In genomic region chr20:32823737-32824588, GRCh38 we compare ENCODE assay signal across 13 cellular contexts. TPM values are rescaled to one million over a fixed set of nuclear protein-coding genes. Genes with fewer than 3 reads are reported as not detected.
DNase-seq lines count a peak whose midpoint lies in the region; ATAC-seq, FAIRE-seq and TF ChIP-seq lines count a peak whose summit lies in the region.
"Had no signal": no experiment of that assay in that cellular context is flagged by ENCODE, and none has a peak within 500 bp of the region (broad histone marks: within the 10 kb centered on the region; RNA-seq: fewer than 3 reads in every experiment).

No MANE protein-coding gene starts in this region.

- TF ChIP-seq EP300 in GM12878 (IDR thresholded peaks at IDR 0.05; ENCODE audit: borderline replicate concordance in 1 of 2, control insufficient read depth in 1 of 2, low read depth in 2 of 2, low read length in 2 of 2), result no peak

- no peaks in the 10 kb centered on the region for H3K27me3 Mint-ChIP-seq in CD4-positive, CD25-positive, alpha-beta regulatory T cell
- H3K27me3 Mint-ChIP-seq in HFFc6 (ENCODE audit: insufficient read depth), result no peaks in the 10 kb centered on the region; the same call in 1 of the 2 replicates
- no peaks in the 10 kb centered on the region for H3K27me3 Mint-ChIP-seq in naive thymus-derived CD8-positive, alpha-beta T cell
- H3K27me3 Mint-ChIP-seq: activated B cell treated with CpG ODN at 0.5 μM for 24 hours had no signal

- SMC1A ChIA-PET in GM12878 (lab: Charles Lee; ENCODE audit: uncharacterized antibody, unreplicated experiment), result interaction anchor here (0.6 to 1.0 kb wide), 3 partner anchors 10 to 34 kb away, joined by 3 read pairs; no protein-coding TSS in a partner anchor

- H3K4me3 ChIP-seq in CD4-positive, CD25-positive, alpha-beta regulatory T cell (ENCODE audit: low read depth, low read length), result peak overlapping the region; percentile 4
- H3K4me3 ChIP-seq in GM12878, result no peak overlapping the region
- H3K4me3 ChIP-seq: tibial artery had no signal

- peaks cover 27 to 71% (median 58%) of the 10 kb centered on the region in 4 donors for H3K4me1 Mint-ChIP-seq in CD4-positive, CD25-positive, alpha-beta regulatory T cell
- peaks cover 61% of the 10 kb centered on the region for H3K4me1 Mint-ChIP-seq in HFFc6 (ENCODE audit: low read depth)
- H3K4me1 Mint-ChIP-seq in naive thymus-derived CD8-positive, alpha-beta T cell, result peaks cover 31 to 77% (median 63%) of the 10 kb centered on the region in 4 donors

- no TSS peak for BruUV-seq in GM12878 (replicated peaks; lab: Mats Ljungman, UMichigan)

- POLR2A ChIA-PET in GM12878 (lab: Charles Lee), result no interaction called here
- POLR2A ChIA-PET in naive thymus-derived CD8-positive, alpha-beta T cell (lab: Charles Lee), result interaction anchor here (0.6 to 0.8 kb wide), 2 partner anchors 8 to 11 kb away, joined by 4 to 7 read pairs; no protein-coding TSS in a partner anchor

- H4K20me1 ChIP-seq in GM12878 (ENCODE audit: control insufficient read depth, insufficient read depth), result peaks cover 10% of the 10 kb centered on the region

- in situ Hi-C loops in GM12878 (cut with MboI), result no loop called here

- ATAC-seq in CD4-positive, CD25-positive, alpha-beta regulatory T cell (ENCODE audit: low read depth in 2 of 2), result no peak
- ATAC-seq in GM12878 (no peak), HG03442 (IDR thresholded peaks at IDR 0.05; ENCODE audit: unreplicated experiment) (no peak), GM21390 (IDR thresholded peaks at IDR 0.05; ENCODE audit: unreplicated experiment) (no peak), HG02884 (IDR thresholded peaks at IDR 0.05; ENCODE audit: unreplicated experiment) (no peak)
- no peak for ATAC-seq in naive thymus-derived CD8-positive, alpha-beta T cell

- peaks cover 68% of the 10 kb centered on the region for H3K79me2 ChIP-seq in GM12878 (ENCODE audit: control insufficient read depth, insufficient read depth, low read length)

- TF ChIP-seq RAD21 in GM12878 (IDR thresholded peaks at IDR 0.05; ENCODE audit: insufficient read depth, low read depth, low read length), result no peak

- no peaks in the 10 kb centered on the region for H3K9me3 ChIP-seq in CD4-positive, CD25-positive, alpha-beta regulatory T cell (ENCODE audit: control insufficient read depth in 2 of 2, low read length in 2 of 2)
- no peaks in the 10 kb centered on the region for H3K9me3 ChIP-seq in GM12878 (replicated peaks; ENCODE audit: control insufficient read depth, insufficient read depth, low read length)
- H3K9me3 ChIP-seq: tibial artery had no signal

- peak overlapping the region; percentile 43 for H3K4me2 ChIP-seq in GM12878 (ENCODE audit: control insufficient read depth, insufficient read depth)

- CTCF ChIA-PET in GM12878 (lab: Yijun Ruan, JAX), result no interaction called here

- H3K27me3 ChIP-seq in CD4-positive, CD25-positive, alpha-beta regulatory T cell (ENCODE audit: control insufficient read depth, insufficient read depth, low read length), result no peaks in the 10 kb centered on the region
- no peaks in the 10 kb centered on the region for H3K27me3 ChIP-seq in GM12878 (replicated peaks in 1 of 2; ENCODE audit: control insufficient read depth in 2 of 2, insufficient read depth in 2 of 2, low read length in 1 of 2)
- H3K27me3 ChIP-seq: tibial artery had no signal

- no peak for TF ChIP-seq POLR2A in GM12878 (IDR thresholded peaks at IDR 0.05; ENCODE audit: low read depth, low read length)

- H3K36me3 Mint-ChIP-seq in CD4-positive, CD25-positive, alpha-beta regulatory T cell, result peaks cover 30% of the 10 kb centered on the region
- peaks cover 15% of the 10 kb centered on the region; the same call in 1 of the 2 replicates for H3K36me3 Mint-ChIP-seq in HFFc6 (ENCODE audit: low read depth)
- peaks cover 0 to 48% (median 6%) of the 10 kb centered on the region in 3 donors for H3K36me3 Mint-ChIP-seq in naive thymus-derived CD8-positive, alpha-beta T cell

- peaks cover 53% of the 10 kb centered on the region for H3K4me1 ChIP-seq in CD4-positive, CD25-positive, alpha-beta regulatory T cell (ENCODE audit: control insufficient read depth, insufficient read depth, low read length, poor library complexity, severe bottlenecking)
- peaks cover 6% of the 10 kb centered on the region for H3K4me1 ChIP-seq in GM12878 (ENCODE audit: control insufficient read depth, insufficient read depth, low read length)

- DNase-seq in CD4-positive, CD25-positive, alpha-beta regulatory T cell, result no peak
- no peak for DNase-seq in HFFc6
- no peak for DNase-seq in GM12878 (ENCODE audit: low read depth, low spot score)
- DNase-seq in naive thymus-derived CD8-positive, alpha-beta T cell, result no peak
- DNase-seq in substantia nigra (lab: John Stamatoyannopoulos, UW), result no peak
- DNase-seq: activated B cell treated with CpG ODN at 0.5 μM for 24 hours, NCI-H446 treated with DMSO at 0.1 percent for 48 hours had no signal

- H3K9me3 Mint-ChIP-seq in CD4-positive, CD25-positive, alpha-beta regulatory T cell, result no peaks in the 10 kb centered on the region
- H3K9me3 Mint-ChIP-seq in HFFc6, result no peaks in the 10 kb centered on the region
- H3K9me3 Mint-ChIP-seq in naive thymus-derived CD8-positive, alpha-beta T cell, result no peaks in the 10 kb centered on the region
- H3K9me3 Mint-ChIP-seq: activated B cell treated with CpG ODN at 0.5 μM for 24 hours had no signal

- intact Hi-C loops in GM12878 (cut with micrococcal nuclease; ENCODE audit: unreplicated experiment), result no loop called here

- 68% methylated on average over 7 of the region's 7 CpGs for WGBS in GM12878 (ENCODE audit: insufficient coverage, insufficient replicate concordance, low lambda C conversion rate, missing lambda C conversion rate)

- H3K4me3 Mint-ChIP-seq in CD4-positive, CD25-positive, alpha-beta regulatory T cell, result peak overlapping the region; percentile 0 to 97 (median 72)
- peak overlapping the region; percentile 93 for H3K4me3 Mint-ChIP-seq in HFFc6
- H3K4me3 Mint-ChIP-seq in naive thymus-derived CD8-positive, alpha-beta T cell, result peak overlapping the region in 8 of 10 donors; percentile 5 to 91 (median 56)
- H3K4me3 Mint-ChIP-seq: activated B cell treated with CpG ODN at 0.5 μM for 24 hours had no signal

- H3K9ac ChIP-seq in GM12878 (ENCODE audit: control insufficient read depth, insufficient read depth, low read length), result no peak overlapping the region

- TF ChIP-seq CTCF in HFFc6 (IDR thresholded peaks at IDR 0.05) (no peak), GM12878 (IDR thresholded peaks at IDR 0.05 in 2 of 3, conservative IDR thresholded peaks at IDR 0.05 in 1 of 3; ENCODE audit: control insufficient read depth in 2 of 3, extremely low read depth in 1 of 3, insufficient read depth in 1 of 3, low read depth in 3 of 3, low read length in 3 of 3) (no peak)

- H3K27ac ChIP-seq in CD4-positive, CD25-positive, alpha-beta regulatory T cell (ENCODE audit: insufficient read depth, low read length, poor library complexity, severe bottlenecking), result no peak overlapping the region
- no peak overlapping the region for H3K27ac ChIP-seq in GM12878 (ENCODE audit: control insufficient read depth, insufficient read depth)
- H3K27ac ChIP-seq in substantia nigra (ENCODE audit: low read depth, low read length, poor library complexity, severe bottlenecking), result no peak overlapping the region
- H3K27ac ChIP-seq: tibial artery had no signal

- RAD21 ChIA-PET in GM12878 (lab: Charles Lee; ENCODE audit: unreplicated experiment), result no interaction called here

- peaks cover 27% of the 10 kb centered on the region for H3K36me3 ChIP-seq in CD4-positive, CD25-positive, alpha-beta regulatory T cell (ENCODE audit: control insufficient read depth, insufficient read depth, low read length)
- H3K36me3 ChIP-seq in GM12878 (ENCODE audit: control insufficient read depth in 2 of 2, insufficient read depth in 2 of 2, low read length in 1 of 2), result peaks cover 0 to 20% of the 10 kb centered on the region in 2 experiments; a peak in 3 of 4 replicates

- no peak for FAIRE-seq in GM12878 (lab: Jason Lieb, UNC)
- FAIRE-seq: colon, islet of Langerhans had no signal

- H3K27ac Mint-ChIP-seq in CD4-positive, CD25-positive, alpha-beta regulatory T cell, result peak overlapping the region; percentile 27 to 78 (median 76)
- peak overlapping the region; percentile 92 for H3K27ac Mint-ChIP-seq in HFFc6
- peak overlapping the region; percentile 0 to 98 (median 88) for H3K27ac Mint-ChIP-seq in naive thymus-derived CD8-positive, alpha-beta T cell

- no peak overlapping the region for H2AFZ ChIP-seq in GM12878 (ENCODE audit: control insufficient read depth, low read depth, low read length)

RNA-seq across cellular contexts. Expression of gene MAPRE1, which starts 4.2 kb away (rescaled TPM):
- total RNA-seq in CD4-positive, CD25-positive, alpha-beta regulatory T cell, result 114 TPM
- polyA plus RNA-seq in CD4-positive, CD25-positive, alpha-beta regulatory T cell, result 10 to 100 TPM; 81.3 to 99.4 (median 92.6) TPM
- 100 to 1,000 TPM; 125 to 152 (median 144) TPM for total RNA-seq in HFFc6 (2021; fragmentation: NEBNext Ultra II Directional; extraction: Animal tissue kit (Norgen Biotek cat#: 25700))
- total RNA-seq in GM12878 (2013; cell fraction: nucleolus; rRNA removed), result 37.7 and 38.1 TPM in 2 replicates
- total RNA-seq in GM12878 (2014; rRNA removed) (85.2 and 108 TPM in 2 replicates), GM12878 (2014; rRNA removed; fragmentation: Illumina TruSeq; extraction: Trizol) (83.2 and 89.2 TPM in 2 replicates), GM12878 (2021) (133 TPM in 2 replicates)
- 84.6 TPM for polyA plus RNA-seq in GM12878 (2011; ENCODE audit: low read depth)
- polyA plus RNA-seq in GM12878 (2011; rRNA removed) (117 and 137 TPM in 2 replicates), GM12878 (2014; fragmentation: Illumina TruSeq; extraction: Trizol) (151 and 168 TPM in 2 replicates), GM12878 (2014; fragmentation: Nextera tagmentation; extraction: Ambion mirVana) (100 to 1,000 TPM; 128 to 142 TPM), GM12878 (2014; rRNA removed) (108 and 117 TPM in 2 replicates), GM12878 (2016; fragmentation: Nextera tagmentation; extraction: Ambion mirVana) (100 to 1,000 TPM; 108 to 109 TPM)
- polyA plus RNA-seq in GM12878 (2011; cell fraction: cytosol; rRNA removed), result 58.1 and 75.1 TPM in 2 replicates
- polyA plus RNA-seq in GM12878 (2011; cell fraction: nucleus; rRNA removed), result 29.6 and 50.0 TPM in 2 replicates
- polyA plus RNA-seq in GM12878 (2012), result 84.5 and 93.7 TPM in 2 replicates
- polyA minus RNA-seq in GM12878 (2011; rRNA and poly(A)+ RNA removed), result 52.4 and 66.1 TPM in 2 replicates
- 30.9 and 33.0 TPM in 2 replicates for polyA minus RNA-seq in GM12878 (2011; cell fraction: cytosol; rRNA and poly(A)+ RNA removed)
- 10.6 and 19.1 TPM in 2 replicates for polyA minus RNA-seq in GM12878 (2011; cell fraction: nucleus; rRNA and poly(A)+ RNA removed)
- total RNA-seq in naive thymus-derived CD8-positive, alpha-beta T cell, result 10 to 100 TPM; 81.3 to 86.3 TPM
- polyA plus RNA-seq in naive thymus-derived CD8-positive, alpha-beta T cell, result 100 to 1,000 TPM; 100 to 112 (median 108) TPM

RNA-seq across cellular contexts. Expression of gene EFCAB8, which starts 34.8 kb away (rescaled TPM):
- 1.2 TPM for total RNA-seq in CD4-positive, CD25-positive, alpha-beta regulatory T cell
- not detected for polyA plus RNA-seq in CD4-positive, CD25-positive, alpha-beta regulatory T cell
- not detected for total RNA-seq in HFFc6 (2021; fragmentation: NEBNext Ultra II Directional; extraction: Animal tissue kit (Norgen Biotek cat#: 25700))
- 0.15 and 3.9 TPM in 2 replicates for total RNA-seq in GM12878 (2013; cell fraction: nucleolus; rRNA removed)
- 0.06 TPM in 1 of 2 replicates, not detected in the other for total RNA-seq in GM12878 (2014; rRNA removed)
- 0.04 TPM in 1 of 2 replicates, not detected in the other for total RNA-seq in GM12878 (2014; rRNA removed; fragmentation: Illumina TruSeq; extraction: Trizol)
- total RNA-seq in GM12878 (2021), result 0.05 and 0.18 TPM in 2 replicates
- not detected for polyA plus RNA-seq in GM12878 (2011; ENCODE audit: low read depth)
- polyA plus RNA-seq in GM12878 (2011; rRNA removed), result 0.20 TPM in 1 of 2 replicates, not detected in the other
- polyA plus RNA-seq in GM12878 (2011; cell fraction: cytosol; rRNA removed), result 0.01 and 0.02 TPM in 2 replicates
- polyA plus RNA-seq in GM12878 (2011; cell fraction: nucleus; rRNA removed), result 0.10 and 0.39 TPM in 2 replicates
- 0.07 and 0.11 TPM in 2 replicates for polyA plus RNA-seq in GM12878 (2012)
- polyA plus RNA-seq in GM12878 (2014; fragmentation: Illumina TruSeq; extraction: Trizol), result 0.06 TPM in 1 of 2 replicates, not detected in the other
- polyA plus RNA-seq in GM12878 (2014; fragmentation: Nextera tagmentation; extraction: Ambion mirVana), result not detected
- 0.08 and 0.57 TPM in 2 replicates for polyA plus RNA-seq in GM12878 (2014; rRNA removed)
- polyA plus RNA-seq in GM12878 (2016; fragmentation: Nextera tagmentation; extraction: Ambion mirVana), result under 1 TPM in 1 of 2 experiments, not detected in 1; 0.05 TPM
- polyA minus RNA-seq in GM12878 (2011; rRNA and poly(A)+ RNA removed), result 2.0 TPM in 1 of 2 replicates, not detected in the other
- not detected in 2 replicates for polyA minus RNA-seq in GM12878 (2011; cell fraction: cytosol; rRNA and poly(A)+ RNA removed)
- polyA minus RNA-seq in GM12878 (2011; cell fraction: nucleus; rRNA and poly(A)+ RNA removed), result 0.12 and 0.19 TPM in 2 replicates
- 1 to 10 TPM; 2.2 to 2.9 TPM for total RNA-seq in naive thymus-derived CD8-positive, alpha-beta T cell
- polyA plus RNA-seq in naive thymus-derived CD8-positive, alpha-beta T cell, result not detected
